Comparison of ENCODE assay signal across 8 cellular contexts in the genomic region with DNA sequence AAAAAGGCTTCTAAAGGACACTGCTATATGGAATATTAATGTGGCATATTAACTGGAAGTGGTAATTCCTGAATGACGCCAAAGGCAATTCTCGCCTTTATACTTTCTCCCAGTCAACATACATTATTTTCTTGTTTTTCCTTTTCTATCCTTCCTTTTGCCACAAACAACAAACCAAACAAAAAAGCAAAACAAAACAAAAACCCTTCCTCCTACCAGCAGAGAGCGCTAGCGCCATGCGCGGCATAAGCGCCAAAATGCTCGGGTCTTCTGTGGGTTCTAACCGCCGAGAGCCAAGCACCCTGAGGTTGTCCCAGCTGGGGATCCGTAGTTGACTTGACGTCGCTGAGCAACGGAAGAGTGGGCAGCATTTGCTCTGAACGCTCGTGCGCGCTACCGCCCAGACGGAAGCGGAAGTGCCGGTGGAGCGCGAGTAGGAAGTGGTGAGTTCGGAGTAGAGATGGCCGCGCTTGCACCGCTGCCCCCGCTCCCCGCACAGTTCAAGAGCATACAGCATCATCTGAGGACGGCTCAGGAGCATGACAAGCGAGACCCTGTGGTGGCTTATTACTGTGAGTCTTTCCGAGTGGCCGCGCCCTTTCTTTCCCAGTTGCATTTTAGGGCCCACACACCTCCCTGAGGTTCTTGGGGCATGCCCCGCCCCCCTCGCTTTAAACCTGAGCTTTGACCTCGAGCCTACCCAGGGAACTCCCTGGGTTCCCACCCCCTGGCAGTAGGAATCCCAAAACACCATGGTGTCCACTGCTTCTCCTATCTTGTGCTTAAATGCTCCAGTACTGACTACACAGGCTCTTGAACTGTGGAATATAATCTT. TPM values are rescaled to one million over a fixed set of nuclear protein-coding genes. Genes with fewer than 3 reads are reported as not detected.
A peak's percentile ranks its signal among the peaks of the same experiment; 100 is the strongest.
DNase-seq lines count a peak whose midpoint lies in the region; ATAC-seq and TF ChIP-seq lines count a peak whose summit lies in the region.

A gene (minus strand): TSS at position 295 of the 835 bp plus-strand sequence. CDS start 58,464 bp downstream, outside the sequence.
A gene with protein sequence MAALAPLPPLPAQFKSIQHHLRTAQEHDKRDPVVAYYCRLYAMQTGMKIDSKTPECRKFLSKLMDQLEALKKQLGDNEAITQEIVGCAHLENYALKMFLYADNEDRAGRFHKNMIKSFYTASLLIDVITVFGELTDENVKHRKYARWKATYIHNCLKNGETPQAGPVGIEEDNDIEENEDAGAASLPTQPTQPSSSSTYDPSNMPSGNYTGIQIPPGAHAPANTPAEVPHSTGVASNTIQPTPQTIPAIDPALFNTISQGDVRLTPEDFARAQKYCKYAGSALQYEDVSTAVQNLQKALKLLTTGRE (plus strand): TSS at position 436 of the 835 bp plus-strand sequence. CDS start 25 bp downstream, at position 461.

- H3K9me3 Mint-ChIP-seq in WTC11 = no peaks in the 10 kb centered on the region

- TF ChIP-seq CTCF in AG09309 (IDR thresholded peaks at IDR 0.05; ENCODE audit: control insufficient read depth, insufficient read depth, low read depth, low read length, missing control alignments) (peak; percentile 88), WTC11 (IDR thresholded peaks at IDR 0.05) (peak; percentile 58)

- POLR2A ChIA-PET in WTC11 (lab: Charles Lee) = interaction anchor here (1.0 kb wide), 1 partner anchor 17 kb away, joined by 3 read pairs; no protein-coding TSS in a partner anchor

- ATAC-seq in GM18907 (IDR thresholded peaks at IDR 0.05; ENCODE audit: unreplicated experiment) = peak; percentile 100
- ATAC-seq in HG03159 (IDR thresholded peaks at IDR 0.05; ENCODE audit: unreplicated experiment) = peak; percentile 100
- ATAC-seq in WTC11 = peak; percentile 97

- CTCF ChIA-PET in WTC11 (lab: Charles Lee) = interaction anchor here (0.9 to 2.5 kb wide), 6 partner anchors 9 to 327 kb away, joined by 3 to 34 read pairs (median 6); a partner anchor contains a TSS

- no peaks in the 10 kb centered on the region for H3K27me3 Mint-ChIP-seq in WTC11 (ENCODE audit: low read depth)

- peak within 1 kb of the TSS; percentile 97 for H3K4me3 ChIP-seq in AG09309 (ENCODE audit: control insufficient read depth, low read depth, low read length)

- H3K27ac Mint-ChIP-seq in WTC11 = peak within 1 kb of the TSS; percentile 61

- peak; percentile 98 for DNase-seq in AG09309 (ENCODE audit: low read depth)
- DNase-seq in NCI-H2227 (lab: John Stamatoyannopoulos, UW; ENCODE audit: unreplicated experiment) = peak; percentile 97
- peak; percentile 92 for DNase-seq in WTC11 (ENCODE audit: low spot score)
- DNase-seq in central memory CD4-positive, alpha-beta T cell = peak; percentile 98
- DNase-seq in inferior parietal cortex (ENCODE audit: extremely low spot score) = peak; percentile 100
- DNase-seq in stimulated activated CD4-positive, alpha-beta T cell treated with anti-CD3 and anti-CD28 coated beads, Interleukin-12 subunit alpha, Interleukin-12 subunit beta, amount 100 ng/mL, for 24 hours (ENCODE audit: low read depth in 2 of 2) = peak; percentile 94

- peak within 1 kb of the TSS; percentile 95 for H3K4me3 Mint-ChIP-seq in WTC11

- H3K4me1 Mint-ChIP-seq in WTC11 = peaks cover 37% of the 10 kb centered on the region

- 0 out of 2 replicates have a peak, but pooled peaks cover 4% of the 10 kb centered on the region for H3K36me3 Mint-ChIP-seq in WTC11

TF ChIP-seq in WTC11, 78 proteins besides CTCF, POLR2A, EP300 and RAD21 (continues in another document):
- TF ChIP-seq SMAD3 (CRISPR knock-in tag; IDR thresholded peaks at IDR 0.05; ENCODE audit: borderline replicate concordance) (peak; percentile 57; the same call in 1 of the 2 replicates), SP1 (CRISPR knock-in tag; conservative IDR thresholded peaks at IDR 0.05) (peak; percentile 57), SOX15 (CRISPR knock-in tag; IDR thresholded peaks at IDR 0.05) (no peak), CBFB (CRISPR knock-in tag; IDR thresholded peaks at IDR 0.05; ENCODE audit: low read depth) (peak; percentile 94; the same call in 1 of the 2 replicates), CREB1 (CRISPR knock-in tag; IDR thresholded peaks at IDR 0.05) (peak; percentile 22; the same call in 1 of the 2 replicates), TEAD1 (CRISPR knock-in tag; IDR thresholded peaks at IDR 0.05) (peak; percentile 95), IRF2 (CRISPR knock-in tag; IDR thresholded peaks at IDR 0.05; ENCODE audit: borderline replicate concordance, low read depth) (no peak), NR1H2 (CRISPR knock-in tag; IDR thresholded peaks at IDR 0.05) (no peak), ZNF232 (CRISPR knock-in tag; IDR thresholded peaks at IDR 0.05) (0 out of 2 replicates have a peak, but pooled peaks have one; percentile 41)
- TF ChIP-seq, protein P1, sequence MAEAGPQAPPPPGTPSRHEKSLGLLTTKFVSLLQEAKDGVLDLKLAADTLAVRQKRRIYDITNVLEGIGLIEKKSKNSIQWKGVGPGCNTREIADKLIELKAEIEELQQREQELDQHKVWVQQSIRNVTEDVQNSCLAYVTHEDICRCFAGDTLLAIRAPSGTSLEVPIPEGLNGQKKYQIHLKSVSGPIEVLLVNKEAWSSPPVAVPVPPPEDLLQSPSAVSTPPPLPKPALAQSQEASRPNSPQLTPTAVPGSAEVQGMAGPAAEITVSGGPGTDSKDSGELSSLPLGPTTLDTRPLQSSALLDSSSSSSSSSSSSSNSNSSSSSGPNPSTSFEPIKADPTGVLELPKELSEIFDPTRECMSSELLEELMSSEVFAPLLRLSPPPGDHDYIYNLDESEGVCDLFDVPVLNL (CRISPR knock-in tag; IDR thresholded peaks at IDR 0.05; ENCODE audit: borderline replicate concordance, low read depth) = no peak
- TF ChIP-seq, protein P2, sequence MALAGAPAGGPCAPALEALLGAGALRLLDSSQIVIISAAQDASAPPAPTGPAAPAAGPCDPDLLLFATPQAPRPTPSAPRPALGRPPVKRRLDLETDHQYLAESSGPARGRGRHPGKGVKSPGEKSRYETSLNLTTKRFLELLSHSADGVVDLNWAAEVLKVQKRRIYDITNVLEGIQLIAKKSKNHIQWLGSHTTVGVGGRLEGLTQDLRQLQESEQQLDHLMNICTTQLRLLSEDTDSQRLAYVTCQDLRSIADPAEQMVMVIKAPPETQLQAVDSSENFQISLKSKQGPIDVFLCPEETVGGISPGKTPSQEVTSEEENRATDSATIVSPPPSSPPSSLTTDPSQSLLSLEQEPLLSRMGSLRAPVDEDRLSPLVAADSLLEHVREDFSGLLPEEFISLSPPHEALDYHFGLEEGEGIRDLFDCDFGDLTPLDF (CRISPR knock-in tag; IDR thresholded peaks at IDR 0.05) = 0 out of 2 replicates have a peak, but pooled peaks have one; percentile 71
- TF ChIP-seq, protein P3, sequence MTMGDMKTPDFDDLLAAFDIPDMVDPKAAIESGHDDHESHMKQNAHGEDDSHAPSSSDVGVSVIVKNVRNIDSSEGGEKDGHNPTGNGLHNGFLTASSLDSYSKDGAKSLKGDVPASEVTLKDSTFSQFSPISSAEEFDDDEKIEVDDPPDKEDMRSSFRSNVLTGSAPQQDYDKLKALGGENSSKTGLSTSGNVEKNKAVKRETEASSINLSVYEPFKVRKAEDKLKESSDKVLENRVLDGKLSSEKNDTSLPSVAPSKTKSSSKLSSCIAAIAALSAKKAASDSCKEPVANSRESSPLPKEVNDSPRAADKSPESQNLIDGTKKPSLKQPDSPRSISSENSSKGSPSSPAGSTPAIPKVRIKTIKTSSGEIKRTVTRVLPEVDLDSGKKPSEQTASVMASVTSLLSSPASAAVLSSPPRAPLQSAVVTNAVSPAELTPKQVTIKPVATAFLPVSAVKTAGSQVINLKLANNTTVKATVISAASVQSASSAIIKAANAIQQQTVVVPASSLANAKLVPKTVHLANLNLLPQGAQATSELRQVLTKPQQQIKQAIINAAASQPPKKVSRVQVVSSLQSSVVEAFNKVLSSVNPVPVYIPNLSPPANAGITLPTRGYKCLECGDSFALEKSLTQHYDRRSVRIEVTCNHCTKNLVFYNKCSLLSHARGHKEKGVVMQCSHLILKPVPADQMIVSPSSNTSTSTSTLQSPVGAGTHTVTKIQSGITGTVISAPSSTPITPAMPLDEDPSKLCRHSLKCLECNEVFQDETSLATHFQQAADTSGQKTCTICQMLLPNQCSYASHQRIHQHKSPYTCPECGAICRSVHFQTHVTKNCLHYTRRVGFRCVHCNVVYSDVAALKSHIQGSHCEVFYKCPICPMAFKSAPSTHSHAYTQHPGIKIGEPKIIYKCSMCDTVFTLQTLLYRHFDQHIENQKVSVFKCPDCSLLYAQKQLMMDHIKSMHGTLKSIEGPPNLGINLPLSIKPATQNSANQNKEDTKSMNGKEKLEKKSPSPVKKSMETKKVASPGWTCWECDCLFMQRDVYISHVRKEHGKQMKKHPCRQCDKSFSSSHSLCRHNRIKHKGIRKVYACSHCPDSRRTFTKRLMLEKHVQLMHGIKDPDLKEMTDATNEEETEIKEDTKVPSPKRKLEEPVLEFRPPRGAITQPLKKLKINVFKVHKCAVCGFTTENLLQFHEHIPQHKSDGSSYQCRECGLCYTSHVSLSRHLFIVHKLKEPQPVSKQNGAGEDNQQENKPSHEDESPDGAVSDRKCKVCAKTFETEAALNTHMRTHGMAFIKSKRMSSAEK (CRISPR knock-in tag; IDR thresholded peaks at IDR 0.05; ENCODE audit: borderline replicate concordance) = no peak

RNA-seq across cellular contexts. Expression of the first gene that starts in this region (rescaled TPM):
- total RNA-seq in WTC11 (2021) = not detected in 3 replicates

RNA-seq across cellular contexts. Expression of the second gene that starts in this region (rescaled TPM):
- 55.4 to 56.3 TPM (median 56.0 TPM) in 3 replicates for total RNA-seq in WTC11 (2021)

Comparison
In these comparisons a context has a peak if more than half of its experiments do, and no peak if none do; other contexts are left out.
1. Peak in every context shown above with its lines: DNase-seq, ATAC-seq and H3K4me3 ChIP-seq.